Comparison of ENCODE assay signal across 14 cellular contexts in the genomic region with DNA sequence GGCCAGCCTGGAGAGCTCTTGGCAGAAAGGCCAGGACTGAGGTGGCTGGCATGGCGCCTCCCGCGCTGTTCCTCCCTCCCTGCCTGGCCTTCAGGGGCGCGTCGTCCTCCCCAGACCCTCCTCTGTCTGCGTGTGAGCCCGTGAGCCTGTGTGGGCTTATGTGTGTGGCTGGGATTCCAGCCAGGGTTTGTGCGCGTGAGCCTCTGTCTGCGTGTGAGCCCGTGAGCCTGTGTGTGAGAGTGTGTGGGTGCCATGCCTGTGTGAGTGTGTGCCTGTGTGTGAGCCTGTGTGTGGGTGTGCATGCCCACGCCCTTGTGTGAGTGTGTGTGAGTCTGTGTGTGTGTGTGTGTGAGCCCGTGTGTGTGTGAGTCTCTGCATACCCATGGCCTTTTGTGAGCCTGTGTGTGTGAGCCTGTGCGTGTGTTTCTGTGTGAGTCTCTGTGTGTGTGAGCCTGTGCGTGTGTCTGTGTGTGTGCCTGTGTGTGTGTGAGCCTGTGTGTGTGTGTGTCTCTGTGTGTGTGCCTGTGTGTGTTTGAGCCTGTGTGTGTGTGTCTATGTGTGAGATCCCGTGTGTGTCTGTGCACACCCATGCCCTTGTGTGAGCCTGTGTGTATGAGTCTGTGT. TPM values are rescaled to one million over a fixed set of nuclear protein-coding genes. Genes with fewer than 3 reads are reported as not detected.
DNase-seq lines count a peak whose midpoint lies in the region; ATAC-seq and TF ChIP-seq lines count a peak whose summit lies in the region.
"Had no signal": no experiment of that assay in that cellular context is flagged by ENCODE, and none has a peak within 500 bp of the region (broad histone marks: within the 10 kb centered on the region; RNA-seq: fewer than 3 reads in every experiment).

No MANE protein-coding gene starts in this region.

- H3K36me3 Mint-ChIP-seq in stimulated activated effector memory CD8-positive, alpha-beta T cell treated with anti-CD3 and anti-CD28 coated beads, Interleukin-12 subunit alpha, Interleukin-12 subunit beta, amount 100 ng/mL, for 72 hours: no peaks in the 10 kb centered on the region
- H3K36me3 Mint-ChIP-seq: naive B cell; stimulated activated naive B cell treated with anti-CD40 and anti-IgM and Interleukin-4, amounts not matched to agents 10 μg/mL and 1 μg/mL and 100 μg/mL, for 72 hours had no signal

- H3K4me3 ChIP-seq in cardiac muscle cell: no peak overlapping the region
- H3K4me3 ChIP-seq in psoas muscle: peak overlapping the region; percentile 42

- H3K9me3 Mint-ChIP-seq in stimulated activated effector memory CD8-positive, alpha-beta T cell treated with anti-CD3 and anti-CD28 coated beads, Interleukin-12 subunit alpha, Interleukin-12 subunit beta, amount 100 ng/mL, for 72 hours: no peaks in the 10 kb centered on the region
- H3K9me3 Mint-ChIP-seq: naive B cell; stimulated activated naive B cell treated with anti-CD40 and anti-IgM and Interleukin-4, amounts not matched to agents 10 μg/mL and 1 μg/mL and 100 μg/mL, for 72 hours had no signal

- ATAC-seq in psoas muscle: peak in 3 of 4 donors; percentile 3 to 33 (median 21)
- ATAC-seq in GM18861 (IDR thresholded peaks at IDR 0.05; ENCODE audit: unreplicated experiment): no peak
- no peak for ATAC-seq in stimulated activated effector memory CD8-positive, alpha-beta T cell treated with anti-CD3 and anti-CD28 coated beads, Interleukin-12 subunit alpha, Interleukin-12 subunit beta, amount 100 ng/mL, for 72 hours
- ATAC-seq: stimulated activated naive B cell treated with anti-CD40 and anti-IgM and Interleukin-4, amounts not matched to agents 10 μg/mL and 1 μg/mL and 100 μg/mL, for 72 hours had no signal

- no peaks in the 10 kb centered on the region for H3K27me3 ChIP-seq in cardiac muscle cell
- no peaks in the 10 kb centered on the region for H3K27me3 ChIP-seq in psoas muscle (ENCODE audit: insufficient read depth in 3 of 3, low read length in 2 of 3)

- 30 to 36% (median 31%) methylated on average over 15 to 17 of the region's 17 CpGs for WGBS in psoas muscle, 3 donors

- no peaks in the 10 kb centered on the region for H3K36me3 ChIP-seq in cardiac muscle cell
- H3K36me3 ChIP-seq in psoas muscle (ENCODE audit: insufficient read depth in 1 of 2, low read depth in 1 of 2): no peaks in the 10 kb centered on the region

- H3K27ac Mint-ChIP-seq in stimulated activated effector memory CD8-positive, alpha-beta T cell treated with anti-CD3 and anti-CD28 coated beads, Interleukin-12 subunit alpha, Interleukin-12 subunit beta, amount 100 ng/mL, for 72 hours: no peak overlapping the region
- H3K27ac Mint-ChIP-seq: naive B cell; stimulated activated naive B cell treated with anti-CD40 and anti-IgM and Interleukin-4, amounts not matched to agents 10 μg/mL and 1 μg/mL and 100 μg/mL, for 72 hours had no signal

- intact Hi-C loops in psoas muscle (cut with DNase I): no loop called here

- H3K9me3 ChIP-seq in cardiac muscle cell (ENCODE audit: low read depth): no peaks in the 10 kb centered on the region
- H3K9me3 ChIP-seq in psoas muscle: no peaks in the 10 kb centered on the region

- DNase-seq in CD1c-positive myeloid dendritic cell (ENCODE audit: extremely low spot score): peak; percentile 28
- peak in 1 of 2 donors; percentile 42 for DNase-seq in cardiac muscle cell (ENCODE audit: low read depth in 1 of 2, low spot score in 1 of 2)
- no peak for DNase-seq in psoas muscle
- no peak for DNase-seq in stimulated activated effector memory CD8-positive, alpha-beta T cell treated with anti-CD3 and anti-CD28 coated beads, Interleukin-12 subunit alpha, Interleukin-12 subunit beta, amount 100 ng/mL, for 72 hours (ENCODE audit: low spot score in 2 of 2)
- DNase-seq in G401 (ENCODE audit: low spot score): no peak
- DNase-seq in dedifferentiated amniotic fluid mesenchymal stem cell (ENCODE audit: extremely low spot score): no peak
- DNase-seq: activated CD4-positive, alpha-beta T cell treated with anti-CD3 and anti-CD28 coated beads, Interleukin-2, amount 50 U/mL, for 1 hour; activated naive CD4-positive, alpha-beta T cell treated with anti-CD3 and anti-CD28 coated beads, Interleukin-2, amount 50 U/mL, for 16 hours; effector memory CD4-positive, alpha-beta T cell; naive B cell; stimulated activated naive B cell treated with anti-CD40 and anti-IgM and Interleukin-4, amounts not matched to agents 10 μg/mL and 1 μg/mL and 100 μg/mL, for 72 hours had no signal

- H3K4me1 ChIP-seq in cardiac muscle cell (ENCODE audit: low read depth) (peaks cover 14% of the 10 kb centered on the region), psoas muscle (peaks cover 92% of the 10 kb centered on the region)

- TF ChIP-seq CTCF in VCaP (conservative IDR thresholded peaks at IDR 0.05): no peak
- TF ChIP-seq CTCF in cardiac muscle cell (IDR thresholded peaks at IDR 0.05; ENCODE audit: low read depth, low read length): no peak
- TF ChIP-seq CTCF in psoas muscle (IDR thresholded peaks at IDR 0.05): no peak

- H3K27ac ChIP-seq in VCaP (peak overlapping the region; percentile 34; the same call in 1 of the 2 replicates), cardiac muscle cell (peak overlapping the region; percentile 33), psoas muscle (peak overlapping the region; percentile 73)
- H3K27ac ChIP-seq: KMS-11 had no signal

- H3K4me3 Mint-ChIP-seq in stimulated activated effector memory CD8-positive, alpha-beta T cell treated with anti-CD3 and anti-CD28 coated beads, Interleukin-12 subunit alpha, Interleukin-12 subunit beta, amount 100 ng/mL, for 72 hours: no peak overlapping the region
- H3K4me3 Mint-ChIP-seq: stimulated activated naive B cell treated with anti-CD40 and anti-IgM and Interleukin-4, amounts not matched to agents 10 μg/mL and 1 μg/mL and 100 μg/mL, for 72 hours had no signal

- peaks cover 41% of the 10 kb centered on the region for H3K4me1 Mint-ChIP-seq in stimulated activated effector memory CD8-positive, alpha-beta T cell treated with anti-CD3 and anti-CD28 coated beads, Interleukin-12 subunit alpha, Interleukin-12 subunit beta, amount 100 ng/mL, for 72 hours

- in situ Hi-C loops in G401 (cut with HindIII; ENCODE audit: low sequenced_read_pairs): no loop called here

RNA-seq across cellular contexts. Expression of gene RXRA, which starts 13.0 kb away (rescaled TPM):
- total RNA-seq in cardiac muscle cell (46.1 and 50.4 TPM in 2 replicates), psoas muscle (100 to 1,000 TPM in 3 of 4 donors, 10 to 100 TPM in 1; 84.3 to 192 (median 147) TPM)
- polyA plus RNA-seq in cardiac muscle cell (32.9 and 41.4 TPM in 2 replicates), psoas muscle (100 to 1,000 TPM in 1 of 3 donors, 10 to 100 TPM in 2; 37.7 to 156 (median 76.4) TPM)
- 18.9 and 25.8 TPM in 2 replicates for total RNA-seq in G401 (2014; rRNA removed; shearing (Covaris generic))

Comparison
In these comparisons a context has a peak if more than half of its experiments do, and no peak if none do; other contexts are left out.
1. ATAC-seq: peak in psoas muscle (3 of 4); none in GM18861 (single experiment) and stimulated activated effector memory CD8-positive, alpha-beta T cell treated with anti-CD3 and anti-CD28 coated beads, Interleukin-12 subunit alpha, Interleukin-12 subunit beta, amount 100 ng/mL, for 72 hours (single experiment).
2. Peak in every context shown above with its lines, with median percentiles within 50 percentile points of each other: H3K27ac ChIP-seq.